ENCODE assay signal across 8 cellular contexts in the genomic region with DNA sequence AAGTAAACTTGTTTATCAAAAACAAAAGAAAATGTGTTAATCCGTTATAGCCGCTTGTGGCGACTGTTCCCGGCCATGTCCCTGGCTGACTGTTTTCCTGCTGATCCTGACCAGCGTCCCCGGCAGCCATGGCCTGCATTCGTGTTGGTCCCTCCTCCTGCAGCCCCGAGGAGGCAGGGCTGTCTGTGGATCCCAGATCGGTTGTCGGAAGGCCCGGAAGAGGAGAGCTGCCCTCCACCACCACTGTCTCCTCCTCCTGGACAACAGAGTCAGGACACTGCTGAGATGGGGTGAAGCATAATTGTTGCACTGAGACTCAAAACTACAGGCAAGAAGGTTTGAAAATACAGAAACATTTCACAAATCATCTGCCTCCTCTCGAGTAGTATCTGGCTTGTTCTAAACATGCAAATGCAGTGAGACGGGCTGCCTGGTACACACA. TPM values are rescaled to one million over a fixed set of nuclear protein-coding genes. Genes with fewer than 3 reads are reported as not detected.
DNase-seq lines count a peak whose midpoint lies in the region; ATAC-seq, FAIRE-seq and TF ChIP-seq lines count a peak whose summit lies in the region.

No MANE protein-coding gene starts in this region.

- H3K36me3 ChIP-seq in brain microvascular endothelial cell (replicated peaks) = no peaks in the 10 kb centered on the region
- H3K36me3 ChIP-seq in kidney (ENCODE audit: control insufficient read depth in 1 of 2, insufficient read depth in 2 of 2, low read length in 2 of 2) = no peaks in the 10 kb centered on the region

- ATAC-seq in GM21390 (IDR thresholded peaks at IDR 0.05; ENCODE audit: unreplicated experiment) = no peak

- TF ChIP-seq CTCF in brain microvascular endothelial cell (IDR thresholded peaks at IDR 0.05; ENCODE audit: low read depth, low read length, missing control alignments) = peak; percentile 54
- TF ChIP-seq CTCF in kidney (IDR thresholded peaks at IDR 0.05; ENCODE audit: borderline replicate concordance, extremely low read depth, insufficient read depth) = no peak

- intact Hi-C loops in kidney (cut with DNase I) = no loop called here

- H3K9me3 ChIP-seq in kidney (ENCODE audit: control insufficient read depth in 1 of 2, low read length in 2 of 2) = no peaks in the 10 kb centered on the region

- no peak for FAIRE-seq in kidney (lab: Jason Lieb, UNC)

- H3K9ac ChIP-seq in kidney (ENCODE audit: low read length in 2 of 2) = no peak overlapping the region

- H3K4me1 ChIP-seq in kidney (ENCODE audit: control insufficient read depth in 1 of 2, insufficient read depth in 1 of 2, low read depth in 1 of 2, low read length in 2 of 2) = peaks cover 0 to 17% of the 10 kb centered on the region in 2 donors

- H3K4me3 ChIP-seq in brain microvascular endothelial cell (ENCODE audit: low read depth, low read length) (no peak overlapping the region), kidney (ENCODE audit: low read length in 2 of 2) (no peak overlapping the region)

- DNase-seq in HCEC 1CT (peak; percentile 87), brain microvascular endothelial cell (peak; percentile 77), kidney (peak; percentile 90), smooth muscle cell of the brain vasculature (ENCODE audit: low read depth, low spot score) (peak; percentile 67), T-helper 9 cell (no peak), NCI-H1436 treated with DMSO at 0.1 percent for 48 hours (lab: John Stamatoyannopoulos, UW) (no peak)
- DNase-seq in activated T-cell treated with anti-CD3 and anti-CD28 coated beads, Interleukin-2, amount 50 U/mL, for 1 hour = no peak

- in situ Hi-C loops in brain microvascular endothelial cell (cut with HindIII; ENCODE audit: low pct_ligation_motif_present, low sequenced_read_pairs) = no loop called here

- H3K27ac ChIP-seq in brain microvascular endothelial cell (peak overlapping the region; percentile 17), kidney (ENCODE audit: low read depth in 2 of 2, low read length in 2 of 2) (no peak overlapping the region)

- no peaks in the 10 kb centered on the region for H3K27me3 ChIP-seq in brain microvascular endothelial cell (replicated peaks)

RNA-seq across cellular contexts. Expression of a gene that starts 3.6 kb away (rescaled TPM):
- 26.0 TPM for total RNA-seq in kidney
- polyA plus RNA-seq in kidney (ENCODE audit: insufficient read depth, low read depth, low replicate concordance) = 64.7 TPM

RNA-seq across cellular contexts. Expression of a gene that starts 12.8 kb away (rescaled TPM):
- 55.0 TPM for total RNA-seq in kidney
- polyA plus RNA-seq in kidney (ENCODE audit: insufficient read depth, low read depth, low replicate concordance) = 32.5 TPM

RNA-seq across cellular contexts. Expression of a gene that starts 13.0 kb away (rescaled TPM):
- 111 TPM for total RNA-seq in kidney
- polyA plus RNA-seq in kidney (ENCODE audit: insufficient read depth, low read depth, low replicate concordance) = 359 TPM

RNA-seq across cellular contexts. Expression of a gene that starts 30.9 kb away (rescaled TPM):
- 1.3 TPM for total RNA-seq in kidney
- polyA plus RNA-seq in kidney (ENCODE audit: insufficient read depth, low read depth, low replicate concordance) = 0.15 TPM

RNA-seq across cellular contexts. Expression of a gene that starts 37.1 kb away (rescaled TPM):
- 199 TPM for total RNA-seq in kidney
- 72.0 TPM for polyA plus RNA-seq in kidney (ENCODE audit: insufficient read depth, low read depth, low replicate concordance)

Comparison
In these comparisons a context has a peak if more than half of its experiments do, and no peak if none do; other contexts are left out.
1. DNase-seq: peak in HCEC 1CT (single experiment), brain microvascular endothelial cell (single experiment), kidney (single experiment) and smooth muscle cell of the brain vasculature (single experiment); none in T-helper 9 cell (single experiment), activated T-cell treated with anti-CD3 and anti-CD28 coated beads, Interleukin-2, amount 50 U/mL, for 1 hour (single experiment) and NCI-H1436 treated with DMSO at 0.1 percent for 48 hours (single experiment).